1 cellular context compared by ENCODE assay signal in genomic region chr4:170111100-170111499, GRCh38.
TF ChIP-seq lines count a peak whose summit lies in the region.

No MANE protein-coding gene starts in this region.

TF ChIP-seq in GM23338, 12 proteins besides CTCF, POLR2A, EP300 and RAD21 (continued from another document):
- TF ChIP-seq ZNF462 (CRISPR knock-in tag; IDR thresholded peaks at IDR 0.05), result no peak
- TF ChIP-seq, protein P1, sequence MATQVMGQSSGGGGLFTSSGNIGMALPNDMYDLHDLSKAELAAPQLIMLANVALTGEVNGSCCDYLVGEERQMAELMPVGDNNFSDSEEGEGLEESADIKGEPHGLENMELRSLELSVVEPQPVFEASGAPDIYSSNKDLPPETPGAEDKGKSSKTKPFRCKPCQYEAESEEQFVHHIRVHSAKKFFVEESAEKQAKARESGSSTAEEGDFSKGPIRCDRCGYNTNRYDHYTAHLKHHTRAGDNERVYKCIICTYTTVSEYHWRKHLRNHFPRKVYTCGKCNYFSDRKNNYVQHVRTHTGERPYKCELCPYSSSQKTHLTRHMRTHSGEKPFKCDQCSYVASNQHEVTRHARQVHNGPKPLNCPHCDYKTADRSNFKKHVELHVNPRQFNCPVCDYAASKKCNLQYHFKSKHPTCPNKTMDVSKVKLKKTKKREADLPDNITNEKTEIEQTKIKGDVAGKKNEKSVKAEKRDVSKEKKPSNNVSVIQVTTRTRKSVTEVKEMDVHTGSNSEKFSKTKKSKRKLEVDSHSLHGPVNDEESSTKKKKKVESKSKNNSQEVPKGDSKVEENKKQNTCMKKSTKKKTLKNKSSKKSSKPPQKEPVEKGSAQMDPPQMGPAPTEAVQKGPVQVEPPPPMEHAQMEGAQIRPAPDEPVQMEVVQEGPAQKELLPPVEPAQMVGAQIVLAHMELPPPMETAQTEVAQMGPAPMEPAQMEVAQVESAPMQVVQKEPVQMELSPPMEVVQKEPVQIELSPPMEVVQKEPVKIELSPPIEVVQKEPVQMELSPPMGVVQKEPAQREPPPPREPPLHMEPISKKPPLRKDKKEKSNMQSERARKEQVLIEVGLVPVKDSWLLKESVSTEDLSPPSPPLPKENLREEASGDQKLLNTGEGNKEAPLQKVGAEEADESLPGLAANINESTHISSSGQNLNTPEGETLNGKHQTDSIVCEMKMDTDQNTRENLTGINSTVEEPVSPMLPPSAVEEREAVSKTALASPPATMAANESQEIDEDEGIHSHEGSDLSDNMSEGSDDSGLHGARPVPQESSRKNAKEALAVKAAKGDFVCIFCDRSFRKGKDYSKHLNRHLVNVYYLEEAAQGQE (IDR thresholded peaks at IDR 0.05; ENCODE audit: unreplicated experiment), result no peak
- TF ChIP-seq CREB1 (CRISPR knock-in tag; IDR thresholded peaks at IDR 0.05; ENCODE audit: low read depth), result no peak
- TF ChIP-seq ZNF331 (CRISPR knock-in tag; IDR thresholded peaks at IDR 0.05; ENCODE audit: low read depth), result no peak
TF ChIP-seq in GM23338: peak in this region for 0.
